Comparison of ENCODE assay signal across 8 cellular contexts in the genomic region with DNA sequence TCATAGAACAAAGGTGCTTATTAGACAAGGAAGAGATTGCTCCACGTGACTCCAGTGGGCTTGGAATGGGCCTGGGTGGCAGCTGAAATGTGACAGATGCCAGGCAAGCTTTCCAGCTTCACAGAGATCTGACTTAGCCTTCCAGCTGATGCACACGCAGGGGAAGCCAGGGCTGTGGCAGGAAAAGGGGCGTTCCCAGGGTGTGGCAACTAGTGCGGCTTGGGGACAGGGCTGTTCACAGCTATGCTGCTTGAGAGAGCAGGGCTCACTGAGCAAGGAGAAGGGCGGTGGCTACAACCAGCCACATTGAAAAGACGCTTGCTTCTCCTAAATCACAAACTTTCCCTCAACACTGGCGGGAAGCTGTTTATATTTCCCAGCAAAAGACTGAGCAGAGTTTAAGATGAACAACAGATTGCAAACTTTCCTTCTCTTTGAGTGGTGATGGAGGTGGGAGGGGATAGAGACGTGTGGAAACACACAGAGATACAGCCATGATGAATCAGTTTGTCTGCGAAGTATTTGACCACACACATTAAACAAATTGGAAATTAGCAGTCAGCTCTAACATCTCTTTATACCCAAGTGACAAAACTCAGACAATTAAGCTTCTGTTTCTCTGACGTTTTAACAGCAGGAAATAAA.
DNase-seq lines count a peak whose midpoint lies in the region; ATAC-seq, FAIRE-seq and TF ChIP-seq lines count a peak whose summit lies in the region.

No MANE protein-coding gene starts in this region.

- H3K27ac ChIP-seq in BLaER1 (no peak overlapping the region), astrocyte (ENCODE audit: low read depth, low read length) (peak overlapping the region; percentile 4)

- peaks cover 40% of the 10 kb centered on the region for H3K4me1 Mint-ChIP-seq in astrocyte (ENCODE audit: low read depth, unreplicated experiment)
- peaks cover 76% of the 10 kb centered on the region for H3K4me1 Mint-ChIP-seq in mesothelial cell of epicardium
- H3K4me1 Mint-ChIP-seq in endothelial cell (ENCODE audit: unreplicated experiment) = peaks cover 18% of the 10 kb centered on the region

- DNase-seq in RPMI7951 (ENCODE audit: low read depth) = peak; percentile 90
- peak; percentile 86 for DNase-seq in astrocyte (ENCODE audit: low read depth)
- DNase-seq in mesothelial cell of epicardium (ENCODE audit: low spot score in 2 of 2, unreplicated experiment in 2 of 2) = no peak
- DNase-seq in ureter (ENCODE audit: low spot score) = peak; percentile 76
- DNase-seq in endothelial cell (ENCODE audit: low spot score) = no peak
- DNase-seq in occipital lobe (lab: John Stamatoyannopoulos, UW) = no peak

- no peak overlapping the region for H3K9ac ChIP-seq in BLaER1
- H3K9ac ChIP-seq in astrocyte (ENCODE audit: low read length) = peak overlapping the region; percentile 21

- no peaks in the 10 kb centered on the region for H3K36me3 Mint-ChIP-seq in astrocyte (ENCODE audit: low read depth, unreplicated experiment)
- H3K36me3 Mint-ChIP-seq in mesothelial cell of epicardium = no peaks in the 10 kb centered on the region
- no peaks in the 10 kb centered on the region for H3K36me3 Mint-ChIP-seq in endothelial cell (ENCODE audit: low read depth, unreplicated experiment)

- no peaks in the 10 kb centered on the region for H3K79me2 ChIP-seq in astrocyte (ENCODE audit: insufficient read depth, low read length)

- peak overlapping the region; percentile 47 for H3K4me2 ChIP-seq in BLaER1
- H3K4me2 ChIP-seq in astrocyte (ENCODE audit: low read length) = peak overlapping the region; percentile 46

- peak; percentile 56 for FAIRE-seq in astrocyte (lab: Jason Lieb, UNC)

- H3K27me3 ChIP-seq in BLaER1 (no peaks in the 10 kb centered on the region), astrocyte (ENCODE audit: insufficient read depth, low read length) (no peaks in the 10 kb centered on the region)

- H3K4me3 ChIP-seq in BLaER1 = no peak overlapping the region
- no peak overlapping the region for H3K4me3 ChIP-seq in astrocyte (ENCODE audit: insufficient read depth, low read depth, low read length)

- H2AFZ ChIP-seq in astrocyte (ENCODE audit: low read depth, low read length) = peak overlapping the region; percentile 66

- TF ChIP-seq CTCF in astrocyte (IDR thresholded peaks at IDR 0.05; ENCODE audit: insufficient read depth, low read depth, low read length) (no peak), mesothelial cell of epicardium (IDR thresholded peaks at IDR 0.05; ENCODE audit: unreplicated experiment) (no peak), endothelial cell (IDR thresholded peaks at IDR 0.05; ENCODE audit: unreplicated experiment) (no peak)

- peaks cover 8% of the 10 kb centered on the region for H3K9me3 Mint-ChIP-seq in astrocyte (ENCODE audit: unreplicated experiment)
- H3K9me3 Mint-ChIP-seq in mesothelial cell of epicardium = peaks cover 4% of the 10 kb centered on the region
- no peaks in the 10 kb centered on the region for H3K9me3 Mint-ChIP-seq in endothelial cell (ENCODE audit: unreplicated experiment)

- H3K27ac Mint-ChIP-seq in astrocyte (ENCODE audit: unreplicated experiment) = peak overlapping the region; percentile 71
- peak overlapping the region; percentile 11 for H3K27ac Mint-ChIP-seq in mesothelial cell of epicardium
- H3K27ac Mint-ChIP-seq in endothelial cell (ENCODE audit: unreplicated experiment) = no peak overlapping the region

- H3K4me3 Mint-ChIP-seq in astrocyte (ENCODE audit: unreplicated experiment) (no peak overlapping the region), mesothelial cell of epicardium (no peak overlapping the region), endothelial cell (ENCODE audit: unreplicated experiment) (no peak overlapping the region)

- no peak for ATAC-seq in HG03378 (IDR thresholded peaks at IDR 0.05; ENCODE audit: unreplicated experiment)

- H3K27me3 Mint-ChIP-seq in astrocyte (ENCODE audit: low read depth, unreplicated experiment) (peaks cover 16% of the 10 kb centered on the region), mesothelial cell of epicardium (ENCODE audit: low read depth) (peaks cover 15% of the 10 kb centered on the region), endothelial cell (ENCODE audit: unreplicated experiment) (peaks cover 3% of the 10 kb centered on the region)

- H4K20me1 ChIP-seq in BLaER1 = no peaks in the 10 kb centered on the region
- H4K20me1 ChIP-seq in astrocyte (ENCODE audit: insufficient read depth, low read length) = no peaks in the 10 kb centered on the region

- no peaks in the 10 kb centered on the region for H3K9me3 ChIP-seq in BLaER1
- no peaks in the 10 kb centered on the region for H3K9me3 ChIP-seq in astrocyte (ENCODE audit: insufficient read depth, low read depth, low read length)

- H3K36me3 ChIP-seq in BLaER1 (no peaks in the 10 kb centered on the region), astrocyte (ENCODE audit: insufficient read depth, low read length) (no peaks in the 10 kb centered on the region)

- H3K4me1 ChIP-seq in BLaER1 = peaks cover 46% of the 10 kb centered on the region
- H3K4me1 ChIP-seq in astrocyte (ENCODE audit: insufficient read depth, low read length) = peaks cover 42% of the 10 kb centered on the region

Comparison
In these comparisons a context has a peak if more than half of its experiments do, and no peak if none do; other contexts are left out.
1. DNase-seq: peak in RPMI7951 (single experiment), astrocyte (single experiment) and ureter (single experiment); none in mesothelial cell of epicardium (0 of 2), endothelial cell (single experiment) and occipital lobe (single experiment).